Comparison of ENCODE assay signal across 8 cellular contexts in genomic region chr21:36155603-36156338, GRCh38. TPM values are rescaled to one million over a fixed set of nuclear protein-coding genes. Genes with fewer than 3 reads are reported as not detected.
DNase-seq lines count a peak whose midpoint lies in the region; ATAC-seq and TF ChIP-seq lines count a peak whose summit lies in the region.

No MANE protein-coding gene starts in this region.

- no peaks in the 10 kb centered on the region for H3K27me3 ChIP-seq in heart right ventricle
- no peaks in the 10 kb centered on the region for H3K27me3 ChIP-seq in esophagus muscularis mucosa
- no peaks in the 10 kb centered on the region for H3K27me3 ChIP-seq in ovary

- no peak for TF ChIP-seq CTCF in heart right ventricle (IDR thresholded peaks at IDR 0.05)
- TF ChIP-seq CTCF in RWPE1 (conservative IDR thresholded peaks at IDR 0.05; ENCODE audit: low read depth) = no peak
- TF ChIP-seq CTCF in esophagus muscularis mucosa (IDR thresholded peaks at IDR 0.05) = no peak
- TF ChIP-seq CTCF in ovary (IDR thresholded peaks at IDR 0.05) = no peak

- intact Hi-C loops in heart right ventricle (cut with DNase I) = loop anchor here in 4 of 10 donors (1.0 to 10.0 kb wide), 3 partner anchors 79 to 167 kb away; partner anchors contain the start of gene MORC3 (in 3 of the 4)
- intact Hi-C loops in Right ventricle myocardium inferior (cut with DNase I) = loop anchor here (2.0 kb wide), 1 partner anchor 33 kb away; no protein-coding TSS in a partner anchor
- intact Hi-C loops in esophagus muscularis mucosa (cut with DNase I) = loop anchor here (2.0 to 5.0 kb wide), 2 partner anchors 19 to 167 kb away; partner anchors contain the start of gene MORC3
- intact Hi-C loops in ovary (cut with DNase I) = loop anchor here in 2 of 4 donors (10.0 kb wide), 2 partner anchors 109 to 169 kb away; partner anchors contain the start of gene MORC3 (in 1 of the 2)

- TF ChIP-seq EP300 in esophagus muscularis mucosa (IDR thresholded peaks at IDR 0.05) (no peak), ovary (IDR thresholded peaks at IDR 0.05) (no peak)

- H3K9me3 ChIP-seq in heart right ventricle (peaks cover 0 to 10% (median 0%) of the 10 kb centered on the region in 11 donors), esophagus muscularis mucosa (no peaks in the 10 kb centered on the region), ovary (no peaks in the 10 kb centered on the region)

- DNase-seq in heart right ventricle (peak in 1 of 2 donors; percentile 42), Right ventricle myocardium inferior (ENCODE audit: missing footprints) (no peak), RWPE1 (ENCODE audit: low spot score) (no peak), esophagus muscularis mucosa (ENCODE audit: extremely low spot score) (no peak), ovary (peak; percentile 27 to 65 (median 56)), C1 segment of cervical spinal cord (lab: John Stamatoyannopoulos, UW) (no peak), D341Med (ENCODE audit: low spot score) (no peak)

- TF ChIP-seq POLR2A in esophagus muscularis mucosa (IDR thresholded peaks at IDR 0.05; ENCODE audit: low read depth) = peak; percentile 81
- peak; percentile 76 for TF ChIP-seq POLR2A in ovary (IDR thresholded peaks at IDR 0.05)

- POLR2A ChIA-PET in RWPE1 (lab: Yijun Ruan, JAX; ENCODE audit: low non-redundant PET) = interaction anchor here (0.9 kb wide), 1 partner anchor 48 kb away, joined by 3 read pairs; no protein-coding TSS in a partner anchor

- H3K4me1 ChIP-seq in heart right ventricle = peaks cover 0 to 35% (median 23%) of the 10 kb centered on the region in 9 donors
- H3K4me1 ChIP-seq in esophagus muscularis mucosa = peaks cover 8 to 24% (median 21%) of the 10 kb centered on the region in 4 donors
- peaks cover 7% of the 10 kb centered on the region for H3K4me1 ChIP-seq in ovary (ENCODE audit: insufficient read depth)

- 7 to 10% methylated on average over 53 of the region's 53 CpGs for WGBS in heart right ventricle, 2 donors
- no CpG with 5 or more reads among the region's 53 CpGs for WGBS in esophagus muscularis mucosa
- 9 to 14% (median 13%) methylated on average over 40 to 53 of the region's 53 CpGs for WGBS in ovary, 3 donors

- peak overlapping the region; percentile 59 to 97 (median 78) for H3K4me3 ChIP-seq in heart right ventricle
- peak overlapping the region; percentile 72 to 99 (median 80) for H3K4me3 ChIP-seq in esophagus muscularis mucosa
- H3K4me3 ChIP-seq in ovary = peak overlapping the region; percentile 71

- no peak for ATAC-seq in heart right ventricle
- no peak for ATAC-seq in Right ventricle myocardium inferior
- ATAC-seq in GM18907 (IDR thresholded peaks at IDR 0.05; ENCODE audit: unreplicated experiment) = no peak

- H3K27ac ChIP-seq in heart right ventricle (peak overlapping the region in 9 of 10 donors; percentile 70 to 88 (median 82)), RWPE1 (peak overlapping the region; percentile 40), esophagus muscularis mucosa (replicated peaks in 1 of 4) (peak overlapping the region; percentile 73 to 81 (median 78)), ovary (peak overlapping the region in 1 of 2 donors; percentile 39)

- CTCF ChIA-PET in RWPE1 (lab: Yijun Ruan, JAX) = interaction anchor here (0.8 kb wide), 1 partner anchor 54 kb away, joined by 3 read pairs; no protein-coding TSS in a partner anchor

- H3K36me3 ChIP-seq in heart right ventricle = no peaks in the 10 kb centered on the region
- H3K36me3 ChIP-seq in esophagus muscularis mucosa = no peaks in the 10 kb centered on the region
- H3K36me3 ChIP-seq in ovary = no peaks in the 10 kb centered on the region

RNA-seq across cellular contexts. Expression of gene DOP1B, which starts 0.9 kb away (rescaled TPM):
- total RNA-seq in heart right ventricle (10 to 100 TPM; 11.4 to 21.2 (median 15.2) TPM), Right ventricle myocardium inferior (17.9 TPM), esophagus muscularis mucosa (10 to 100 TPM in 2 of 4 donors, 1 to 10 TPM in 2; 6.3 to 15.1 (median 11.2) TPM), ovary (10 to 100 TPM in 3 of 7 donors, 1 to 10 TPM in 4; 4.5 to 12.5 (median 9.6) TPM)
- polyA plus RNA-seq in heart right ventricle (1 to 10 TPM; 2.3 to 6.4 TPM), ovary (1 to 10 TPM; 2.3 to 4.1 TPM)

RNA-seq across cellular contexts. Expression of gene CBR3, which starts 20.9 kb away (rescaled TPM):
- total RNA-seq in heart right ventricle (1 to 10 TPM in 9 of 10 donors, under 1 TPM in 1; 0.99 to 5.8 (median 1.8) TPM), Right ventricle myocardium inferior (2.5 TPM), esophagus muscularis mucosa (10 to 100 TPM; 11.4 to 18.5 (median 14.0) TPM), ovary (10 to 100 TPM in 3 of 7 donors, 1 to 10 TPM in 4; 3.5 to 16.9 (median 10.0) TPM)
- polyA plus RNA-seq in heart right ventricle (10 to 100 TPM in 1 of 2 donors, 1 to 10 TPM in 1; 3.7 to 10.4 TPM), ovary (10 to 100 TPM; 16.3 to 22.6 TPM)

Comparison
In these comparisons a context has a peak if more than half of its experiments do, and no peak if none do; other contexts are left out.
1. DNase-seq: peak in ovary (5 of 5); none in Right ventricle myocardium inferior (single experiment), RWPE1 (single experiment), esophagus muscularis mucosa (single experiment), C1 segment of cervical spinal cord (0 of 14) and D341Med (single experiment).
2. Peak in every context shown above with its lines, with median percentiles within 50 percentile points of each other: H3K4me3 ChIP-seq.